In the genomic region with DNA sequence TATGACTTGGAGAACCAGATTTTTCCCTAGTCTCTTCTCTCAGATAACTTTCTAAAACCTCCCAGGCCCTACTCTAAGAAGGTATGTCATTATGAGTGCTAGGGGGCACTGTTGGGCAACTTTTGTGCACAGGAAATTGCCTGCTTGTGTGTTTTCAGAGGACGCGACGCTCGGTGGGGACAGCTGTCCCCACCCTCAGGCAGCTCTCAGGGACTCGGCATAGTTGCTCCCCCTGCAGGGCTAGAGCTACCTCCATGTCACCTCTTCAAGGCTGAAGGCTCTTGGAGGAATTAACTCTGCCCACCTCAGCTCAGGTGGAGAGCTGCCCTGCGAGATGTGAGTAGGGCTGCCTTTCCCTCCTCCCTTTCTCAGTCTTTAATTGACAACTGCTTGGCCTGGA, we compare ENCODE assay signal across 8 cellular contexts. TPM values are rescaled to one million over a fixed set of nuclear protein-coding genes. Genes with fewer than 3 reads are reported as not detected.
DNase-seq lines count a peak whose midpoint lies in the region; ATAC-seq and TF ChIP-seq lines count a peak whose summit lies in the region.

No MANE protein-coding gene starts in this region.

- H3K4me3 ChIP-seq in BE2C (ENCODE audit: low read depth, low read length) (no peak overlapping the region), NT2/D1 (ENCODE audit: insufficient read length, low read depth) (no peak overlapping the region)

- no peak overlapping the region for H3K27ac ChIP-seq in foreskin keratinocyte

- peak; percentile 84 for DNase-seq in BE2C
- peak; percentile 67 for DNase-seq in NT2/D1 (ENCODE audit: low read depth, low spot score)
- peak; percentile 19 for DNase-seq in activated T-cell treated with anti-CD3 and anti-CD28 coated beads for 4 hours
- no peak for DNase-seq in foreskin keratinocyte
- peak; percentile 56 for DNase-seq in sciatic nerve (ENCODE audit: low spot score)

- no peaks in the 10 kb centered on the region for H3K4me1 ChIP-seq in BE2C
- H3K4me1 ChIP-seq in NT2/D1 (ENCODE audit: insufficient read depth, insufficient read length), result peaks cover 6% of the 10 kb centered on the region
- no peaks in the 10 kb centered on the region for H3K4me1 ChIP-seq in foreskin keratinocyte

- intact Hi-C loops in sciatic nerve (cut with DNase I), result no loop called here

- no peak for TF ChIP-seq EP300 in Ishikawa (IDR thresholded peaks at IDR 0.05; ENCODE audit: borderline replicate concordance)

- no peak overlapping the region for H3K9ac ChIP-seq in NT2/D1 (ENCODE audit: insufficient read length, low read depth)

- peak; percentile 69 for TF ChIP-seq RAD21 in Ishikawa (IDR thresholded peaks at IDR 0.05; ENCODE audit: low read depth)

- peak; percentile 75 for ATAC-seq in GM18868 (IDR thresholded peaks at IDR 0.05; ENCODE audit: unreplicated experiment)
- ATAC-seq in foreskin keratinocyte, result peak; percentile 39
- no peak for ATAC-seq in sciatic nerve
- no peak for ATAC-seq in GM21447 (IDR thresholded peaks at IDR 0.05; ENCODE audit: unreplicated experiment)

- H3K36me3 ChIP-seq in BE2C (no peaks in the 10 kb centered on the region), NT2/D1 (ENCODE audit: insufficient read depth, insufficient read length, low read length) (no peaks in the 10 kb centered on the region)

- peak; percentile 82 for TF ChIP-seq CTCF in BE2C (IDR thresholded peaks at IDR 0.05; ENCODE audit: low read depth, low read length)
- TF ChIP-seq CTCF in foreskin keratinocyte (conservative IDR thresholded peaks at IDR 0.05), result peak; percentile 79

- no peaks in the 10 kb centered on the region for H3K9me3 ChIP-seq in BE2C
- H3K9me3 ChIP-seq in NT2/D1 (ENCODE audit: insufficient read depth, low read length), result no peaks in the 10 kb centered on the region; the same call in 1 of the 2 replicates

- H3K27me3 ChIP-seq in BE2C (peaks cover 77% of the 10 kb centered on the region), NT2/D1 (ENCODE audit: insufficient read depth, insufficient read length) (peaks cover 66% of the 10 kb centered on the region), foreskin keratinocyte (peaks cover 50% of the 10 kb centered on the region)

TF ChIP-seq in Ishikawa, 13 proteins besides CTCF, POLR2A, EP300 and RAD21:
- TF ChIP-seq CEBPB (IDR thresholded peaks at IDR 0.05) (no peak), EGR1 (IDR thresholded peaks at IDR 0.05) (no peak), FOXM1 (IDR thresholded peaks at IDR 0.05; ENCODE audit: borderline replicate concordance, low read depth) (no peak), ZBTB7A (IDR thresholded peaks at IDR 0.05; ENCODE audit: low read depth) (no peak), CREB1 (IDR thresholded peaks at IDR 0.05; ENCODE audit: low read depth) (no peak), YY1 (IDR thresholded peaks at IDR 0.05; ENCODE audit: low read depth) (no peak), TCF12 (IDR thresholded peaks at IDR 0.05; ENCODE audit: low read depth) (no peak), NFIC (IDR thresholded peaks at IDR 0.05) (no peak), TAF1 (IDR thresholded peaks at IDR 0.05; ENCODE audit: low read depth) (no peak), USF1 (IDR thresholded peaks at IDR 0.05) (no peak), TEAD4 (IDR thresholded peaks at IDR 0.05) (no peak)

RNA-seq across cellular contexts. Expression of gene TIFAB, which starts 10.2 kb away (rescaled TPM):
- polyA plus RNA-seq in BE2C (2012; ENCODE audit: insufficient read depth, insufficient read length, low read depth), result not detected
- total RNA-seq in foreskin keratinocyte (not detected in 2 replicates), sciatic nerve (0.22 TPM)
- polyA plus RNA-seq in foreskin keratinocyte, result not detected in 2 replicates

RNA-seq across cellular contexts. Expression of gene DCANP1, which starts 15.2 kb away (rescaled TPM):
- polyA plus RNA-seq in BE2C (2012; ENCODE audit: insufficient read depth, insufficient read length, low read depth), result not detected
- not detected in 2 replicates for total RNA-seq in foreskin keratinocyte
- not detected in 2 replicates for polyA plus RNA-seq in foreskin keratinocyte
- not detected for total RNA-seq in sciatic nerve

Comparison
In these comparisons a context has a peak if more than half of its experiments do, and no peak if none do; other contexts are left out.
1. DNase-seq: peak in BE2C (single experiment), NT2/D1 (single experiment), activated T-cell treated with anti-CD3 and anti-CD28 coated beads for 4 hours (single experiment) and sciatic nerve (single experiment); none in foreskin keratinocyte (0 of 2).
2. ATAC-seq: peak in GM18868 (single experiment) and foreskin keratinocyte (single experiment); none in sciatic nerve (single experiment) and GM21447 (single experiment).